ENCODE assay signal across 19 cellular contexts in genomic region chr1:214377485-214377884, GRCh38.
DNase-seq lines count a peak whose midpoint lies in the region; ATAC-seq, FAIRE-seq and TF ChIP-seq lines count a peak whose summit lies in the region.
"Had no signal": no experiment of that assay in that cellular context is flagged by ENCODE, and none has a peak within 500 bp of the region (broad histone marks: within the 10 kb centered on the region; RNA-seq: fewer than 3 reads in every experiment).

No MANE protein-coding gene starts in this region.

- H3K27me3 Mint-ChIP-seq in MCF 10A (ENCODE audit: insufficient read depth, unreplicated experiment) (no peaks in the 10 kb centered on the region), nephron (ENCODE audit: low read depth) (no peaks in the 10 kb centered on the region)

- H3K4me1 Mint-ChIP-seq in MCF 10A (ENCODE audit: insufficient read depth, unreplicated experiment) (peaks cover 11% of the 10 kb centered on the region), nephron (peaks cover 18% of the 10 kb centered on the region)
- H3K4me1 Mint-ChIP-seq: neural crest cell had no signal

- H3K36me3 Mint-ChIP-seq in MCF 10A (ENCODE audit: insufficient read depth, unreplicated experiment), result peaks cover 100% of the 10 kb centered on the region
- peaks cover 76% of the 10 kb centered on the region for H3K36me3 Mint-ChIP-seq in nephron (ENCODE audit: low read depth)

- intact Hi-C loops in MCF 10A (cut with micrococcal nuclease), result no loop called here

- BruUV-seq in MCF 10A (replicated peaks; lab: Mats Ljungman, UMichigan), result no TSS peak

- H3K4me3 Mint-ChIP-seq in MCF 10A (ENCODE audit: unreplicated experiment) (no peak overlapping the region), nephron (no peak overlapping the region)
- H3K4me3 Mint-ChIP-seq: activated naive CD4-positive, alpha-beta T cell treated with anti-CD3 and anti-CD28 coated beads for 36 hours; activated T-cell treated with anti-CD3 and anti-CD28 coated beads, Interleukin-2, amount 50 U/mL, for 4 hours; neural crest cell had no signal

- peak; percentile 44 for FAIRE-seq in D721Med (lab: Jason Lieb, UNC)
- FAIRE-seq: HepG2, small intestine had no signal

- H3K9me3 Mint-ChIP-seq in MCF 10A (ENCODE audit: unreplicated experiment) (no peaks in the 10 kb centered on the region), nephron (no peaks in the 10 kb centered on the region)
- H3K9me3 Mint-ChIP-seq: activated naive CD4-positive, alpha-beta T cell treated with anti-CD3 and anti-CD28 coated beads for 36 hours; activated T-cell treated with anti-CD3 and anti-CD28 coated beads, Interleukin-2, amount 50 U/mL, for 4 hours; neural crest cell had no signal

- ATAC-seq in HG03095 (IDR thresholded peaks at IDR 0.05; ENCODE audit: unreplicated experiment), result no peak
- ATAC-seq: activated T-cell treated with anti-CD3 and anti-CD28 coated beads, Interleukin-2, amount 50 U/mL, for 4 hours; HepG2; left lobe of liver had no signal

- POLR2A ChIA-PET in MCF 10A (lab: Yijun Ruan, JAX), result interaction anchor here (0.7 to 3.3 kb wide), 3 partner anchors 10 to 225 kb away, joined by 3 to 17 read pairs (median 4); partner anchors contain the start of gene CENPF

- DNase-seq in D721Med (ENCODE audit: insufficient read length, low spot score) (no peak), MV-4-11 (lab: John Stamatoyannopoulos, UW) (peak; percentile 58), MCF 10A (ENCODE audit: unreplicated experiment) (no peak), occipital lobe (lab: John Stamatoyannopoulos, UW) (no peak), KG1 (lab: John Stamatoyannopoulos, UW) (no peak)
- DNase-seq in activated naive CD4-positive, alpha-beta T cell treated with Interleukin-2 at 50 U/mL for 16 hours, result no peak
- DNase-seq: activated CD8-positive, alpha-beta memory T cell treated with anti-CD3 and anti-CD28 coated beads for 24 hours; activated naive CD4-positive, alpha-beta T cell treated with anti-CD3 and anti-CD28 coated beads for 36 hours; activated T-cell treated with anti-CD3 and anti-CD28 coated beads, Interleukin-2, amount 50 U/mL, for 4 hours; head of caudate nucleus; NCI-H69; small intestine; stimulated activated CD4-positive, alpha-beta T cell treated with anti-CD3 and anti-CD28 coated beads, Interleukin-4, amount 100 ng/mL, for 1 hour; stimulated activated naive CD4-positive, alpha-beta T cell had no signal

- CTCF ChIA-PET in MCF 10A (lab: Yijun Ruan, JAX), result interaction anchor here (0.8 to 3.0 kb wide), 7 partner anchors 10 to 314 kb away, joined by 3 to 18 read pairs (median 3); no protein-coding TSS in a partner anchor

- TF ChIP-seq CTCF in D721Med (IDR thresholded peaks at IDR 0.05; ENCODE audit: insufficient read depth, missing control alignments) (no peak), MCF 10A (IDR thresholded peaks at IDR 0.05; ENCODE audit: unreplicated experiment) (no peak), nephron (IDR thresholded peaks at IDR 0.05; ENCODE audit: unreplicated experiment in 3 of 3) (no peak)

- H3K27ac Mint-ChIP-seq in MCF 10A (ENCODE audit: low read depth, unreplicated experiment) (peak overlapping the region; percentile 47), nephron (peak overlapping the region in 2 of 3 experiments; percentile 40 to 80)
- H3K27ac Mint-ChIP-seq: activated naive CD4-positive, alpha-beta T cell treated with anti-CD3 and anti-CD28 coated beads for 36 hours had no signal
